Comparison of ENCODE assay signal across 28 cellular contexts in genomic region chr10:60142736-60143135, GRCh38.
"Had no signal": no experiment of that assay in that cellular context is flagged by ENCODE, and none has a peak within 500 bp of the region (broad histone marks: within the 10 kb centered on the region; RNA-seq: fewer than 3 reads in every experiment).

No MANE protein-coding gene starts in this region.

- H3K9me3 Mint-ChIP-seq: activated CD4-positive, alpha-beta memory T cell treated with anti-CD3 and anti-CD28 coated beads for 36 hours; activated CD4-positive, alpha-beta T cell treated with anti-CD3 and anti-CD28 coated beads, Interleukin-2, amount 10 ng/mL, durations not matched to agents 24 days and 14 days; activated naive CD4-positive, alpha-beta T cell treated with anti-CD3 and anti-CD28 coated beads, Interleukin-2, amount 10 ng/mL, durations not matched to agents 7 days and 5 days; activated naive CD8-positive, alpha-beta T cell treated with anti-CD3 and anti-CD28 coated beads, Interleukin-2, amount 10 ng/mL, durations not matched to agents 7 days and 5 days; brain; nephron had no signal

- H3K4me1 Mint-ChIP-seq: activated naive CD4-positive, alpha-beta T cell treated with anti-CD3 and anti-CD28 coated beads, Interleukin-2, amount 10 ng/mL, durations not matched to agents 7 days and 5 days; activated naive CD8-positive, alpha-beta T cell treated with anti-CD3 and anti-CD28 coated beads, Interleukin-2, amount 10 ng/mL, durations not matched to agents 7 days and 5 days; brain had no signal

- H3K9me3 ChIP-seq: ascending aorta, sigmoid colon, suprapubic skin, tibial artery had no signal

- H3K36me3 ChIP-seq: ascending aorta, cardiac muscle cell, sigmoid colon, suprapubic skin, tibial artery, WERI-Rb-1 had no signal

- H3K27me3 ChIP-seq: ascending aorta, cardiac muscle cell, sigmoid colon, suprapubic skin, tibial artery had no signal

- H3K36me3 Mint-ChIP-seq: activated naive CD8-positive, alpha-beta T cell treated with anti-CD3 and anti-CD28 coated beads, Interleukin-2, amount 10 ng/mL, durations not matched to agents 7 days and 5 days had no signal

- FAIRE-seq: endothelial cell of umbilical vein had no signal

- DNase-seq: activated CD4-positive, alpha-beta memory T cell treated with anti-CD3 and anti-CD28 coated beads for 36 hours; activated CD4-positive, alpha-beta T cell treated with anti-CD3 and anti-CD28 coated beads, Interleukin-2, amount 10 ng/mL, durations not matched to agents 24 days and 14 days; activated CD8-positive, alpha-beta memory T cell treated with anti-CD3 and anti-CD28 coated beads, Interleukin-2, amount 50 U/mL, for 4 hours; activated gamma-delta T cell; activated naive CD4-positive, alpha-beta T cell treated with anti-CD3 and anti-CD28 coated beads, Interleukin-2, amount 10 ng/mL, durations not matched to agents 7 days and 5 days; activated naive CD8-positive, alpha-beta T cell treated with anti-CD3 and anti-CD28 coated beads, Interleukin-2, amount 10 ng/mL, durations not matched to agents 7 days and 5 days; activated T-cell treated with anti-CD3 and anti-CD28 coated beads, Interleukin-2, amount 50 U/mL, for 1 hour; cerebellar nuclear complex; cortex of kidney; head of caudate nucleus; retina; sigmoid colon; stimulated activated CD4-positive, alpha-beta T cell treated with anti-CD3 and anti-CD28 coated beads, Interleukin-15, amount 100 ng/mL, for 24 hours; stimulated activated CD4-positive, alpha-beta T cell treated with anti-CD3 and anti-CD28 coated beads, Interleukin-2, amount 100 ng/mL, for 24 hours; stimulated activated naive CD4-positive, alpha-beta T cell; T-helper 17 cell; T1000; tibial artery; WERI-Rb-1 had no signal

- H3K27ac Mint-ChIP-seq: activated CD4-positive, alpha-beta memory T cell treated with anti-CD3 and anti-CD28 coated beads for 36 hours; activated CD4-positive, alpha-beta T cell treated with anti-CD3 and anti-CD28 coated beads, Interleukin-2, amount 10 ng/mL, durations not matched to agents 24 days and 14 days; activated naive CD4-positive, alpha-beta T cell treated with anti-CD3 and anti-CD28 coated beads, Interleukin-2, amount 10 ng/mL, durations not matched to agents 7 days and 5 days; activated naive CD8-positive, alpha-beta T cell treated with anti-CD3 and anti-CD28 coated beads, Interleukin-2, amount 10 ng/mL, durations not matched to agents 7 days and 5 days; T-helper 17 cell had no signal

- H3K27ac ChIP-seq: ascending aorta, tibial artery, WERI-Rb-1 had no signal

- H3K4me3 Mint-ChIP-seq: activated CD4-positive, alpha-beta memory T cell treated with anti-CD3 and anti-CD28 coated beads for 36 hours; activated CD4-positive, alpha-beta T cell treated with anti-CD3 and anti-CD28 coated beads, Interleukin-2, amount 10 ng/mL, durations not matched to agents 24 days and 14 days; activated naive CD4-positive, alpha-beta T cell treated with anti-CD3 and anti-CD28 coated beads, Interleukin-2, amount 10 ng/mL, durations not matched to agents 7 days and 5 days; activated naive CD8-positive, alpha-beta T cell treated with anti-CD3 and anti-CD28 coated beads, Interleukin-2, amount 10 ng/mL, durations not matched to agents 7 days and 5 days; T-helper 17 cell had no signal

- H3K27me3 Mint-ChIP-seq: activated CD4-positive, alpha-beta memory T cell treated with anti-CD3 and anti-CD28 coated beads for 36 hours; activated CD4-positive, alpha-beta T cell treated with anti-CD3 and anti-CD28 coated beads, Interleukin-2, amount 10 ng/mL, durations not matched to agents 24 days and 14 days; activated naive CD4-positive, alpha-beta T cell treated with anti-CD3 and anti-CD28 coated beads, Interleukin-2, amount 10 ng/mL, durations not matched to agents 7 days and 5 days; brain; T-helper 17 cell had no signal

- ATAC-seq: activated CD4-positive, CD25-positive, alpha-beta regulatory T cell treated with anti-CD3 and anti-CD28 coated beads, Interleukin-2, amount 50 U/mL, for 24 hours; left lobe of liver; T-helper 17 cell had no signal

- H3K4me3 ChIP-seq: ascending aorta, cardiac muscle cell, lung, sigmoid colon, suprapubic skin, tibial artery had no signal
